Comparison of ENCODE assay signal across 8 cellular contexts in the genomic region with DNA sequence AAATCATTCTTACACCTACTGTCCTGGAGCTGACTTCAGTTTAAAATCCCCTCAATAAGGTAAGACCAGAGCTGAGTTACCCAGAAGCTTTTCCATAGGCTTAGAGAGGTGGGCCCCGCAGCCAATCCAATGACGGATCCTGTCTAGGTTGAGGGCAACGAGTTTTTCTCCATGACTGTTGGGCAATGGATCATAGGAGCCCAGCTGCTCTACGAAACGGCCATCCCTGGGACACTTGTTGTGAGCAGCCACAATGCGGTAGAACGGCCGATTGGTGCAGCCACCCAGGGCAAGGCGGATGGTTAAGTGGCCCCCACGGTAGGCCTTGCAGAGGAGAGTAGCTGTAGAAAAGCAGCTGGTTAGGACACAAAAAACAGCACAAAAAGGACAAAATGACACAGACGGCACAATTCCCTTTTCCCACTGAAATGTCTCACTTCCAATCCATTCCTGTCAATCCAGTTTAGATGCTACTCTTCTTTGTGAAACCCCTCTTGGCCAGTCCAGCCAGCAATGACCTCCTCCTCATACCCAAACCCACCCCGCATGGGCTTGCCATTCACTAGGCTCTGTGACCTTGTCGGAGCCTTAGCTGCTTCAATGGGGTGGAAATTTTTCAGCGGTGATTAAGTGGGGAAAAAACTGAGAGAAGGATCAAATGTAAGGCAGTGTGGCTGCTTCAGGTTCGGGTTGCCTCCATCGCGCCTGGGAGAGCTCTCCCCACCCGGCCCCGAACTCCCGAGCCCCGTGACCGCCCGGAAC. TPM values are rescaled to one million over a fixed set of nuclear protein-coding genes. Genes with fewer than 3 reads are reported as not detected.
DNase-seq lines count a peak whose midpoint lies in the region; ATAC-seq and TF ChIP-seq lines count a peak whose summit lies in the region.

No MANE protein-coding gene starts in this region.

- peak; percentile 40 for ATAC-seq in HG03159 (IDR thresholded peaks at IDR 0.05; ENCODE audit: unreplicated experiment)
- ATAC-seq in activated T-cell treated with anti-CD3 and anti-CD28 coated beads, Interleukin-2, amount 50 U/mL, for 72 hours (replicated peaks in 1 of 2), result peak; percentile 2 to 78
- ATAC-seq in heart right ventricle, result peak in 6 of 8 donors; percentile 14 to 82 (median 80)

- H3K27me3 ChIP-seq in heart right ventricle, result no peaks in the 10 kb centered on the region
- H3K27me3 ChIP-seq in sigmoid colon, result no peaks in the 10 kb centered on the region

- no peak for TF ChIP-seq EP300 in sigmoid colon (IDR thresholded peaks at IDR 0.05)

- H3K36me3 Mint-ChIP-seq in activated T-cell treated with anti-CD3 and anti-CD28 coated beads, Interleukin-2, amount 50 U/mL, for 72 hours (ENCODE audit: insufficient read depth in 2 of 2), result peaks cover 17 to 21% of the 10 kb centered on the region in 2 donors

- H3K4me1 ChIP-seq in heart right ventricle, result peaks cover 7 to 40% (median 32%) of the 10 kb centered on the region in 9 donors
- peaks cover 0 to 34% (median 29%) of the 10 kb centered on the region in 4 donors for H3K4me1 ChIP-seq in sigmoid colon

- H3K9me3 Mint-ChIP-seq in activated T-cell treated with anti-CD3 and anti-CD28 coated beads, Interleukin-2, amount 50 U/mL, for 72 hours, result no peaks in the 10 kb centered on the region

- H3K27ac ChIP-seq in heart right ventricle (peak overlapping the region; percentile 49 to 96 (median 90)), sigmoid colon (peak overlapping the region; percentile 85 to 93 (median 88))

- intact Hi-C loops in heart right ventricle (cut with DNase I), result loop anchor here in 2 of 10 donors (5.0 to 10.0 kb wide), 3 partner anchors 105 to 245 kb away; a partner anchor contains a TSS
- intact Hi-C loops in sigmoid colon (cut with DNase I), result loop anchor here (5.0 kb wide), 4 partner anchors 85 to 245 kb away; a partner anchor contains a TSS

- H3K4me3 ChIP-seq in heart right ventricle (peak overlapping the region; percentile 69 to 96 (median 84)), sigmoid colon (peak overlapping the region; percentile 47 to 84 (median 78))

- TF ChIP-seq CTCF in heart right ventricle (IDR thresholded peaks at IDR 0.05), result no peak
- TF ChIP-seq CTCF in sigmoid colon (IDR thresholded peaks at IDR 0.05), result peak in 1 of 4 experiments; percentile 18

- peaks cover 47% of the 10 kb centered on the region for H3K4me1 Mint-ChIP-seq in activated T-cell treated with anti-CD3 and anti-CD28 coated beads, Interleukin-2, amount 50 U/mL, for 72 hours (ENCODE audit: low read depth)

- TF ChIP-seq POLR2A in sigmoid colon (IDR thresholded peaks at IDR 0.05), result no peak

- no peaks in the 10 kb centered on the region for H3K27me3 Mint-ChIP-seq in activated T-cell treated with anti-CD3 and anti-CD28 coated beads, Interleukin-2, amount 50 U/mL, for 72 hours (ENCODE audit: low read depth)

- H3K27ac Mint-ChIP-seq in activated T-cell treated with anti-CD3 and anti-CD28 coated beads, Interleukin-2, amount 50 U/mL, for 72 hours, result peak overlapping the region; percentile 93

- H3K36me3 ChIP-seq in heart right ventricle, result peaks cover 0 to 34% (median 17%) of the 10 kb centered on the region in 9 donors
- H3K36me3 ChIP-seq in sigmoid colon, result peaks cover 0 to 22% (median 0%) of the 10 kb centered on the region in 4 donors

- DNase-seq in NCI-H1694 (lab: John Stamatoyannopoulos, UW) (peak; percentile 7), NCI-H1694 treated with DMSO at 0.1 percent for 48 hours (lab: John Stamatoyannopoulos, UW) (no peak), heart right ventricle (no peak), sigmoid colon (peak; percentile 61), NCI-H524 treated with DMSO at 0.1 percent for 48 hours (lab: John Stamatoyannopoulos, UW) (no peak), COR-L47 (lab: John Stamatoyannopoulos, UW) (no peak)
- peak in 1 of 2 donors; percentile 11 for DNase-seq in activated T-cell treated with anti-CD3 and anti-CD28 coated beads, Interleukin-2, amount 50 U/mL, for 72 hours

- peak overlapping the region; percentile 97 to 99 for H3K4me3 Mint-ChIP-seq in activated T-cell treated with anti-CD3 and anti-CD28 coated beads, Interleukin-2, amount 50 U/mL, for 72 hours

- no peaks in the 10 kb centered on the region for H3K9me3 ChIP-seq in heart right ventricle
- H3K9me3 ChIP-seq in sigmoid colon, result no peaks in the 10 kb centered on the region

- 13 to 15% methylated on average over 23 of the region's 23 CpGs for WGBS in heart right ventricle, 2 donors
- 8 to 19% methylated on average over 23 of the region's 23 CpGs for WGBS in sigmoid colon, 2 donors

RNA-seq across cellular contexts. Expression of a gene that starts 0.6 kb away (rescaled TPM):
- total RNA-seq in activated T-cell treated with anti-CD3 and anti-CD28 coated beads, Interleukin-2, amount 50 U/mL, for 72 hours, result 100 to 1,000 TPM; 122 to 129 TPM
- total RNA-seq in heart right ventricle, result 100 to 1,000 TPM in 9 of 10 donors, 10 to 100 TPM in 1; 95.5 to 115 (median 106) TPM
- polyA plus RNA-seq in heart right ventricle, result 10 to 100 TPM; 65.4 to 88.5 TPM
- total RNA-seq in sigmoid colon, result 10 to 100 TPM; 29.2 to 40.0 (median 33.8) TPM
- 100 to 1,000 TPM in 1 of 3 donors, 10 to 100 TPM in 2; 75.1 to 101 (median 82.7) TPM for polyA plus RNA-seq in sigmoid colon

RNA-seq across cellular contexts. Expression of a gene that starts 4.8 kb away (rescaled TPM):
- 10 to 100 TPM; 37.2 to 41.2 TPM for total RNA-seq in activated T-cell treated with anti-CD3 and anti-CD28 coated beads, Interleukin-2, amount 50 U/mL, for 72 hours
- 10 to 100 TPM in 1 of 10 donors, 1 to 10 TPM in 9; 5.6 to 11.2 (median 7.5) TPM for total RNA-seq in heart right ventricle
- polyA plus RNA-seq in heart right ventricle, result 1 to 10 TPM; 6.8 to 9.9 TPM
- 10 to 100 TPM; 10.2 to 14.3 (median 13.7) TPM for total RNA-seq in sigmoid colon
- polyA plus RNA-seq in sigmoid colon, result 10 to 100 TPM in 2 of 3 donors, 1 to 10 TPM in 1; 7.8 to 22.1 (median 12.5) TPM

Comparison
In these comparisons a context has a peak if more than half of its experiments do, and no peak if none do; other contexts are left out.
1. DNase-seq: peak in NCI-H1694 (single experiment) and sigmoid colon (single experiment); none in NCI-H1694 treated with DMSO at 0.1 percent for 48 hours (single experiment), heart right ventricle (0 of 2), NCI-H524 treated with DMSO at 0.1 percent for 48 hours (single experiment) and COR-L47 (single experiment).
2. Peak in every context shown above with its lines, with median percentiles within 50 percentile points of each other: ATAC-seq.